Comparison of ENCODE assay signal across 16 cellular contexts in the genomic region with DNA sequence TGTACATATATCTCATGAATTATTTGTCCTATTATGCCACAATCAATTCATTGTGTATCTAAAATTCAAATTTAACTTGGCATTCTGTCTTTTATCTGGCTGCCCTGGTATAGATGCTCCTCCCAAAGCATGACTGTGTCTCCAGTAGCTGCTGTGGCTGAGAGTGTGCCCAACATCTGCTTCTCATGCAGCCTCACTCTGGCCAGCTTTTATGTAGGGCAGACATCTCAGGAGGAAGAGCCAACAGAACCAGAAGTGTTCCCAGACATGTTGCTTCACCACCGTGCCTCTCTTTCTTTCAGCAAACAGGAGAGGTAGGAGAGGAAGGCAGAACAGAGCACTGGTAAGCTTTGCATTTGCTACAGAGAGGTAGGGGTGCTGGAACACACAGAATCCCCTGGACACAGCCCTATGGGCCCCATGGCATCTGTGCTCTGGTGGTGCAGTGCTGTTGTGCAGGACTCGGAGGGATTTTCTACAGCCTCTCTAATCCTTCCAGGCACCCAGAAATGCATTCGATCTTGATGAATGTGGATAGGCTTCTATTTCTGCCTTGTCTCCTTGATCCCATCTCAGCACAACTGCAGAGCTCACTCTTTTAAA.
DNase-seq lines count a peak whose midpoint lies in the region; ATAC-seq and TF ChIP-seq lines count a peak whose summit lies in the region.
"Had no signal": no experiment of that assay in that cellular context is flagged by ENCODE, and none has a peak within 500 bp of the region (broad histone marks: within the 10 kb centered on the region; RNA-seq: fewer than 3 reads in every experiment).

No MANE protein-coding gene starts in this region.

- peak; percentile 41 for DNase-seq in Right ventricle myocardium superior
- no peak for DNase-seq in right atrium auricular region (ENCODE audit: low spot score)
- peak; percentile 54 for DNase-seq in amniotic epithelial cell (ENCODE audit: low read depth)
- no peak for DNase-seq in left lung
- no peak for DNase-seq in aorta
- DNase-seq in stimulated activated CD4-positive, alpha-beta T cell treated with anti-CD3 and anti-CD28 coated beads, Interleukin-12 subunit alpha, Interleukin-12 subunit beta, amount 100 ng/mL, for 4 hours, result no peak
- no peak for DNase-seq in NCI-H1105 (lab: John Stamatoyannopoulos, UW)
- DNase-seq: activated CD4-positive, alpha-beta memory T cell treated with anti-CD3 and anti-CD28 coated beads for 36 hours; activated naive CD4-positive, alpha-beta T cell treated with Interleukin-2 at 50 U/mL for 16 hours; DMS79; erythroblast; KBM-7; kidney; NCI-H2081; T-helper 1 cell had no signal

- H3K4me1 ChIP-seq in right atrium auricular region, result no peaks in the 10 kb centered on the region
- no peaks in the 10 kb centered on the region for H3K4me1 ChIP-seq in left lung
- no peaks in the 10 kb centered on the region for H3K4me1 ChIP-seq in aorta (ENCODE audit: control insufficient read depth in 1 of 2, insufficient read depth in 2 of 2, low read length in 2 of 2)

- no peak for ATAC-seq in Right ventricle myocardium superior (ENCODE audit: poor library complexity)
- peak; percentile 40 for ATAC-seq in left lung
- peak; percentile 36 for ATAC-seq in aorta (ENCODE audit: low FRiP score)
- ATAC-seq in HG03025 (IDR thresholded peaks at IDR 0.05; ENCODE audit: low FRiP score, unreplicated experiment), result no peak

- no peaks in the 10 kb centered on the region for H3K9me3 ChIP-seq in right atrium auricular region
- no peaks in the 10 kb centered on the region for H3K9me3 ChIP-seq in left lung
- H3K9me3 ChIP-seq in aorta (ENCODE audit: control insufficient read depth, low read length), result no peaks in the 10 kb centered on the region

- H3K27ac ChIP-seq in right atrium auricular region (no peak overlapping the region), left lung (no peak overlapping the region), aorta (ENCODE audit: low read depth in 1 of 2, low read length in 2 of 2) (no peak overlapping the region)

- no peak overlapping the region for H3K4me3 ChIP-seq in right atrium auricular region
- no peak overlapping the region for H3K4me3 ChIP-seq in left lung
- no peak overlapping the region for H3K4me3 ChIP-seq in aorta (ENCODE audit: low read length in 2 of 2)

- no peaks in the 10 kb centered on the region for H3K27me3 ChIP-seq in right atrium auricular region
- H3K27me3 ChIP-seq in left lung, result no peaks in the 10 kb centered on the region
- no peaks in the 10 kb centered on the region for H3K27me3 ChIP-seq in aorta (ENCODE audit: control insufficient read depth in 1 of 2, insufficient read depth in 2 of 2, low read length in 1 of 2)

- 52 to 57% methylated on average over 3 of the region's 3 CpGs for WGBS in aorta, 2 donors

- no peaks in the 10 kb centered on the region for H3K36me3 ChIP-seq in right atrium auricular region
- no peaks in the 10 kb centered on the region for H3K36me3 ChIP-seq in left lung
- no peaks in the 10 kb centered on the region for H3K36me3 ChIP-seq in aorta (ENCODE audit: control insufficient read depth in 1 of 2, insufficient read depth in 2 of 2, low read length in 1 of 2)

- no peak for TF ChIP-seq CTCF in right atrium auricular region (IDR thresholded peaks at IDR 0.05)
- no peak for TF ChIP-seq CTCF in left lung (IDR thresholded peaks at IDR 0.05)

- intact Hi-C loops in Right ventricle myocardium superior (cut with DNase I) (no loop called here), left lung (cut with DNase I) (no loop called here), aorta (cut with DNase I) (no loop called here)

Comparison
In these comparisons a context has a peak if more than half of its experiments do, and no peak if none do; other contexts are left out.
1. DNase-seq: peak in Right ventricle myocardium superior (single experiment) and amniotic epithelial cell (single experiment); none in right atrium auricular region (single experiment), left lung (0 of 2), aorta (0 of 2), stimulated activated CD4-positive, alpha-beta T cell treated with anti-CD3 and anti-CD28 coated beads, Interleukin-12 subunit alpha, Interleukin-12 subunit beta, amount 100 ng/mL, for 4 hours (single experiment) and NCI-H1105 (single experiment).
2. ATAC-seq: peak in left lung (single experiment) and aorta (single experiment); none in Right ventricle myocardium superior (single experiment) and HG03025 (single experiment).